In the genomic region with DNA sequence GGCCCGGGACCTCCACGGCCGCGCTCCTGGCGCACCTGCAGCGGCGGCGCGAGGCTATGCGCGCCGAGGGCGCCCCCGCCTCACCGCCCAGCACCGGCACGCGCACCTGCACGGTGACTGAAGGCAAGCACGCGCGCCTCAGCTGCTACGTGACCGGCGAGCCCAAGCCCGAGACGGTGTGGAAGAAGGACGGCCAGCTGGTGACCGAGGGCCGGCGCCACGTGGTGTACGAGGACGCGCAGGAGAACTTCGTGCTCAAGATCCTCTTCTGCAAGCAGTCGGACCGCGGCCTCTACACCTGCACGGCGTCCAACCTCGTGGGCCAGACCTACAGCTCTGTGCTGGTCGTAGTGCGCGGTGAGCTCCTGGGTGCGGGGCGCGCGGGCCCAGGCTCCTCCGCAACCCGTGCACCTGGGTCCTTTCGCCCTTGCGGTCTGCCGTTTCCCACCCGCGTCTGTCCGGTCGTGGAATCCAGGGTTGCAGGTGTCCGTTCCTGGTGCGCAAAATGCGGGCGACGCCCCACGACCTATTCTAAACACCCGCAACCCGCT, we compare ENCODE assay signal across 1 cellular context.
TF ChIP-seq lines count a peak whose summit lies in the region.

No MANE protein-coding gene starts in this region.

TF ChIP-seq in GM12878, 131 proteins besides CTCF, POLR2A, EP300 and RAD21:
- no peak for TF ChIP-seq BRCA1 (IDR thresholded peaks at IDR 0.05; ENCODE audit: low read depth, low read length)
